Comparison of ENCODE assay signal across 1 cellular context in genomic region chr10:78545756-78546155, GRCh38.
TF ChIP-seq lines count a peak whose summit lies in the region.

No MANE protein-coding gene starts in this region.

TF ChIP-seq in GM23338, 12 proteins besides CTCF, POLR2A, EP300 and RAD21 (continued from another document):
- no peak for TF ChIP-seq REST (IDR thresholded peaks at IDR 0.05; ENCODE audit: unreplicated experiment)
- TF ChIP-seq POLR2AphosphoS5 (IDR thresholded peaks at IDR 0.05; ENCODE audit: low read depth) = no peak
- TF ChIP-seq ETS1 (IDR thresholded peaks at IDR 0.05) = no peak
- no peak for TF ChIP-seq ZNF114 (CRISPR knock-in tag; IDR thresholded peaks at IDR 0.05)
- TF ChIP-seq EZH2phosphoT487 (IDR thresholded peaks at IDR 0.05; ENCODE audit: unreplicated experiment) = no peak
